ENCODE assay signal across 8 cellular contexts in the genomic region with DNA sequence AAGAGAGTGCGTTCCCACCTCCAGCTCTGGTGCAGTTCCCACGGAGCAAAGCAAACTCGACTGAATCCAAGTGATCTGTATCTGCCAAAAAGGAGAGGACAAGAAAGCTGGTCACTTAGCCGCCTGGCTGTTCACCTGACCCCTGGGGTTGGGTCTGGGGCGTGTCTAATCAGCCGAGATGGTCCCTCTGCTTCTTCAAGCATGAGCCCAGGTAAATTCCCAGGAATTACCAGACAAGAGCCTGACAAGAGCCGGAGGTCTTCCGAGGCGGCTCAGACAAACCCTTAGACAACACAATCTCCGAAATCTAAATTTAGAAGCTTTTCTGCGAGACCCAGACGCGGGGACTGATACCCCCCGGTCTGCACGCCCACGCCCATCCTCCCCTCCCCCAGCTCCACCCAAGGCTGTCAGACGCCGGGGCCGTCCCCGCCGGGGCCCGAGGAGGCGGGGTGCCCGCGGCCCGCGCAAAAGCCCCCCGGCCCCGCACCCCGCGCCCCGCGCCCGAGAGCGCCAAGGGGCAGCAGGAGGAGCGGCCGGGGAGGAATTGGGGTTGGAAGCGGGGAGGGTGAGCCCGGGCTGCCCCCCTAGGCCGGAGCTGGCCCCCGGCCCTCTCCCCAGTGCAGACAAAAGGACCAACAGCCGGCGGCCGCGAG. TPM values are rescaled to one million over a fixed set of nuclear protein-coding genes. Genes with fewer than 3 reads are reported as not detected.
DNase-seq lines count a peak whose midpoint lies in the region; ATAC-seq and TF ChIP-seq lines count a peak whose summit lies in the region.

No MANE protein-coding gene starts in this region.

- no peaks in the 10 kb centered on the region for H3K9me3 ChIP-seq in body of pancreas

- no peaks in the 10 kb centered on the region for H3K27me3 ChIP-seq in body of pancreas

- TF ChIP-seq CTCF in AG10803 (conservative IDR thresholded peaks at IDR 0.05; ENCODE audit: low read length) (peak; percentile 37; the same call in 1 of the 2 replicates), body of pancreas (IDR thresholded peaks at IDR 0.05) (peak in 1 of 7 experiments; percentile 31)

- ATAC-seq in GM19395 (IDR thresholded peaks at IDR 0.05; ENCODE audit: unreplicated experiment) (peak; percentile 30), HG03460 (IDR thresholded peaks at IDR 0.05; ENCODE audit: unreplicated experiment) (peak; percentile 41), body of pancreas (peak; percentile 35)

- no peak for TF ChIP-seq POLR2A in body of pancreas (IDR thresholded peaks at IDR 0.05)

- intact Hi-C loops in body of pancreas (cut with DNase I), result no loop called here

- peaks cover 9% of the 10 kb centered on the region for H3K4me1 ChIP-seq in body of pancreas

- no peaks in the 10 kb centered on the region for H3K36me3 ChIP-seq in body of pancreas (replicated peaks in 1 of 2; ENCODE audit: insufficient read depth in 1 of 2, low read depth in 2 of 2)

- DNase-seq in AG10803 (ENCODE audit: low read depth) (peak; percentile 8), T-helper 9 cell (peak; percentile 51), body of pancreas (peak; percentile 24 to 47 (median 30)), islet precursor cell (peak; percentile 82), amniotic stem cell (lab: John Stamatoyannopoulos, UW) (no peak)
- DNase-seq in stimulated activated CD4-positive, alpha-beta T cell treated with anti-CD3 and anti-CD28 coated beads, Interleukin-15, amount 100 ng/mL, for 24 hours, result peak; percentile 63

- 0% methylated on average over 9 to 41 of the region's 45 CpGs for WGBS in body of pancreas, 2 donors

- H3K27ac ChIP-seq in body of pancreas, result peak overlapping the region; percentile 63 to 91 (median 90)

- peak overlapping the region; percentile 80 for H3K4me3 ChIP-seq in AG10803 (ENCODE audit: low read length)
- peak overlapping the region; percentile 75 to 95 for H3K4me3 ChIP-seq in body of pancreas

RNA-seq across cellular contexts. Expression of gene ZNF821, which starts 0.7 kb away (rescaled TPM):
- 1 to 10 TPM; 8.6 to 8.9 TPM for total RNA-seq in body of pancreas

RNA-seq across cellular contexts. Expression of gene IST1, which starts 12.0 kb away (rescaled TPM):
- total RNA-seq in body of pancreas, result 10 to 100 TPM; 60.3 to 82.8 TPM

RNA-seq across cellular contexts. Expression of gene ATXN1L, which starts 37.5 kb away (rescaled TPM):
- 10 to 100 TPM; 14.5 to 16.2 TPM for total RNA-seq in body of pancreas
